Comparison of ENCODE assay signal across 10 cellular contexts in genomic region chr3:184567924-184568590, GRCh38. TPM values are rescaled to one million over a fixed set of nuclear protein-coding genes. Genes with fewer than 3 reads are reported as not detected.
DNase-seq lines count a peak whose midpoint lies in the region; ATAC-seq and TF ChIP-seq lines count a peak whose summit lies in the region.
"Had no signal": no experiment of that assay in that cellular context is flagged by ENCODE, and none has a peak within 500 bp of the region (broad histone marks: within the 10 kb centered on the region; RNA-seq: fewer than 3 reads in every experiment).

No MANE protein-coding gene starts in this region.

- TF ChIP-seq CTCF in LNCaP clone FGC (IDR thresholded peaks at IDR 0.05; ENCODE audit: control insufficient read depth, extremely low read depth, insufficient read depth) (no peak), endodermal cell (conservative IDR thresholded peaks at IDR 0.05) (no peak)

- peak overlapping the region; percentile 63 for H3K4me3 Mint-ChIP-seq in endodermal cell
- peak overlapping the region; percentile 32 for H3K4me3 Mint-ChIP-seq in natural killer cell treated with Interleukin-12 subunit alpha and Interleukin-12 subunit beta and Interleukin-15 and Interleukin-18, amount 100 ng/mL, for 72 hours

- peaks cover 78% of the 10 kb centered on the region for H3K27me3 Mint-ChIP-seq in endodermal cell (ENCODE audit: insufficient read depth)
- H3K27me3 Mint-ChIP-seq in natural killer cell treated with Interleukin-12 subunit alpha and Interleukin-12 subunit beta and Interleukin-15 and Interleukin-18, amount 100 ng/mL, for 72 hours: peaks cover 29 to 36% of the 10 kb centered on the region in 2 donors

- H3K27ac Mint-ChIP-seq in endodermal cell: no peak overlapping the region
- H3K27ac Mint-ChIP-seq in natural killer cell treated with Interleukin-12 subunit alpha and Interleukin-12 subunit beta and Interleukin-15 and Interleukin-18, amount 100 ng/mL, for 72 hours: no peak overlapping the region

- H3K36me3 ChIP-seq in ACC112 (ENCODE audit: insufficient read depth, low read length): no peaks in the 10 kb centered on the region
- H3K36me3 ChIP-seq in endodermal cell (ENCODE audit: control insufficient read depth, insufficient read depth, low read length): peaks cover 40% of the 10 kb centered on the region
- H3K36me3 ChIP-seq: neutrophil had no signal

- H3K27ac ChIP-seq in ACC112 (ENCODE audit: low read depth, low read length) (no peak overlapping the region), endodermal cell (ENCODE audit: low read depth, low read length) (peak overlapping the region; percentile 25)
- H3K27ac ChIP-seq: neutrophil had no signal

- no peaks in the 10 kb centered on the region for H3K9me3 ChIP-seq in endodermal cell (ENCODE audit: control insufficient read depth, low read length)
- H3K9me3 ChIP-seq: neutrophil, testis had no signal

- H2AFZ ChIP-seq in ACC112 (ENCODE audit: low read length, unreplicated experiment): no peak overlapping the region

- WGBS in endodermal cell (ENCODE audit: insufficient coverage in 1 of 2, insufficient read length in 1 of 2), 2 experiments: 53 to 63% methylated on average over 11 to 17 of the region's 17 CpGs

- H3K4me1 ChIP-seq in ACC112 (ENCODE audit: control insufficient read depth, insufficient read depth, low read length, unreplicated experiment) (peaks cover 11% of the 10 kb centered on the region), endodermal cell (ENCODE audit: control insufficient read depth, insufficient read depth, low read length) (peaks cover 37% of the 10 kb centered on the region)

- H3K4me3 ChIP-seq in ACC112 (ENCODE audit: low read depth, low read length) (peak overlapping the region; percentile 81), LNCaP clone FGC (ENCODE audit: low read depth, low read length) (peak overlapping the region; percentile 48), endodermal cell (ENCODE audit: low read length) (peak overlapping the region; percentile 72)

- H3K4me1 Mint-ChIP-seq in endodermal cell: peaks cover 55% of the 10 kb centered on the region
- H3K4me1 Mint-ChIP-seq in natural killer cell treated with Interleukin-12 subunit alpha and Interleukin-12 subunit beta and Interleukin-15 and Interleukin-18, amount 100 ng/mL, for 72 hours (ENCODE audit: low read depth in 2 of 2): peaks cover 0 to 9% of the 10 kb centered on the region in 2 donors

- no peaks in the 10 kb centered on the region for H3K79me2 ChIP-seq in ACC112 (ENCODE audit: control insufficient read depth, insufficient read depth, low read length, unreplicated experiment)

- H3K27me3 ChIP-seq in ACC112 (ENCODE audit: insufficient read depth, low read length) (peaks cover 5% of the 10 kb centered on the region), endodermal cell (ENCODE audit: control insufficient read depth, insufficient read depth, low read length, poor library complexity, severe bottlenecking) (peaks cover 25% of the 10 kb centered on the region)
- H3K27me3 ChIP-seq: testis had no signal

- no peak for ATAC-seq in natural killer cell treated with Interleukin-12 subunit alpha and Interleukin-12 subunit beta and Interleukin-15 and Interleukin-18, amount 100 ng/mL, for 72 hours
- no peak for ATAC-seq in GM21381 (IDR thresholded peaks at IDR 0.05; ENCODE audit: unreplicated experiment)
- ATAC-seq in GM21515 (IDR thresholded peaks at IDR 0.05; ENCODE audit: unreplicated experiment): no peak

- no peak for DNase-seq in LNCaP clone FGC (ENCODE audit: low read depth)
- DNase-seq in endodermal cell: no peak
- DNase-seq in natural killer cell treated with Interleukin-12 subunit alpha and Interleukin-12 subunit beta and Interleukin-15 and Interleukin-18, amount 100 ng/mL, for 72 hours (ENCODE audit: low spot score): peak; percentile 53
- no peak for DNase-seq in Ammon's horn (ENCODE audit: low spot score)
- no peak for DNase-seq in NCI-H1092 treated with DMSO at 0.1 percent for 48 hours (lab: John Stamatoyannopoulos, UW)

- no peak overlapping the region for H3K9ac ChIP-seq in endodermal cell (ENCODE audit: extremely low read depth, low read length, poor library complexity, severe bottlenecking)

- peaks cover 19% of the 10 kb centered on the region for H3K36me3 Mint-ChIP-seq in endodermal cell (ENCODE audit: low read depth)
- no peaks in the 10 kb centered on the region for H3K36me3 Mint-ChIP-seq in natural killer cell treated with Interleukin-12 subunit alpha and Interleukin-12 subunit beta and Interleukin-15 and Interleukin-18, amount 100 ng/mL, for 72 hours

- H3K9me3 Mint-ChIP-seq in endodermal cell: no peaks in the 10 kb centered on the region
- no peaks in the 10 kb centered on the region for H3K9me3 Mint-ChIP-seq in natural killer cell treated with Interleukin-12 subunit alpha and Interleukin-12 subunit beta and Interleukin-15 and Interleukin-18, amount 100 ng/mL, for 72 hours

RNA-seq across cellular contexts. Expression of gene EPHB3, which starts 6.5 kb away (rescaled TPM):
- 10 to 100 TPM; 32.7 to 36.9 TPM for total RNA-seq in endodermal cell
- polyA plus RNA-seq in endodermal cell (2013, experiment 1 of 2): 22.3 TPM
- polyA plus RNA-seq in endodermal cell (2013, experiment 2 of 2): 23.5 TPM
- not detected for total RNA-seq in natural killer cell treated with Interleukin-12 subunit alpha and Interleukin-12 subunit beta and Interleukin-15 and Interleukin-18, amount 100 ng/mL, for 72 hours

Comparison
In these comparisons a context has a peak if more than half of its experiments do, and no peak if none do; other contexts are left out.
1. RNA of gene EPHB3, which starts 6.5 kb away (total RNA-seq): 32.7 to 36.9 TPM in endodermal cell; not detected in natural killer cell treated with Interleukin-12 subunit alpha and Interleukin-12 subunit beta and Interleukin-15 and Interleukin-18, amount 100 ng/mL, for 72 hours; every median in the first group is over 10 times any median in the second.
2. Peak in every context shown above with its lines, with median percentiles within 50 percentile points of each other: H3K4me3 ChIP-seq.